Comparison of ENCODE assay signal across 8 cellular contexts in genomic region chr10:5447611-5448071, GRCh38. TPM values are rescaled to one million over a fixed set of nuclear protein-coding genes. Genes with fewer than 3 reads are reported as not detected.
DNase-seq lines count a peak whose midpoint lies in the region; ATAC-seq, FAIRE-seq and TF ChIP-seq lines count a peak whose summit lies in the region.

No MANE protein-coding gene starts in this region.

- H3K27ac ChIP-seq in HUES64 (ENCODE audit: low read depth, low read length) (no peak overlapping the region), mesenchymal stem cell (ENCODE audit: low read length, poor library complexity, severe bottlenecking) (peak overlapping the region; percentile 66)

- no peak overlapping the region for H4K91ac ChIP-seq in mesenchymal stem cell (ENCODE audit: low read length)

- 48% methylated on average over 3 of the region's 5 CpGs for WGBS in HUES64
- WGBS in mesenchymal stem cell, result 14% methylated on average over 2 of the region's 5 CpGs

- H3K18ac ChIP-seq in mesenchymal stem cell (ENCODE audit: low read depth in 1 of 2, low read length in 2 of 2), result peak overlapping the region in 1 of 2 experiments; percentile 54

- BruUV-seq in MCF 10A (replicated peaks; lab: Mats Ljungman, UMichigan), result no TSS peak

- ATAC-seq in GM21515 (IDR thresholded peaks at IDR 0.05; ENCODE audit: unreplicated experiment), result peak; percentile 51

- no peak overlapping the region for H2BK12ac ChIP-seq in mesenchymal stem cell (ENCODE audit: low read length in 2 of 2)

- H3K36me3 Mint-ChIP-seq in MCF 10A (ENCODE audit: insufficient read depth, unreplicated experiment), result peaks cover 19% of the 10 kb centered on the region

- no peak overlapping the region for H4K8ac ChIP-seq in mesenchymal stem cell (ENCODE audit: low read length)

- no peak overlapping the region for H2AK5ac ChIP-seq in mesenchymal stem cell (ENCODE audit: low read length, severe bottlenecking)

- H3K4me3 ChIP-seq in HUES64 (ENCODE audit: low read length), result peak overlapping the region; percentile 68
- peak overlapping the region in 1 of 2 experiments; percentile 89 for H3K4me3 ChIP-seq in mesenchymal stem cell (ENCODE audit: insufficient read depth in 1 of 2, low read depth in 1 of 2, low read length in 2 of 2)

- H3K27ac Mint-ChIP-seq in MCF 10A (ENCODE audit: low read depth, unreplicated experiment), result peak overlapping the region; percentile 89

- POLR2A ChIA-PET in MCF 10A (lab: Yijun Ruan, JAX), result interaction anchor here (0.6 to 7.4 kb wide), 16 partner anchors 15 to 364 kb away, joined by 4 to 121 read pairs (median 15); no protein-coding TSS in a partner anchor

- H2AFZ ChIP-seq in mesenchymal stem cell (ENCODE audit: low read depth, low read length), result no peak overlapping the region

- H3K4me3 Mint-ChIP-seq in MCF 10A (ENCODE audit: unreplicated experiment), result peak overlapping the region; percentile 81

- no peaks in the 10 kb centered on the region for H3K9me3 ChIP-seq in HUES64 (ENCODE audit: insufficient read depth, low read depth, low read length)
- no peaks in the 10 kb centered on the region for H3K9me3 ChIP-seq in mesenchymal stem cell (ENCODE audit: control insufficient read depth, low read length)

- H3K4ac ChIP-seq in mesenchymal stem cell (ENCODE audit: low read depth in 1 of 2, low read length in 2 of 2), result peak overlapping the region; percentile 49 to 64

- H3K36me3 ChIP-seq in HUES64 (ENCODE audit: insufficient read depth, low read length) (peaks cover 22% of the 10 kb centered on the region), mesenchymal stem cell (ENCODE audit: control insufficient read depth in 1 of 2, insufficient read depth in 2 of 2, low read depth in 1 of 2, low read length in 2 of 2) (peaks cover 2 to 12% of the 10 kb centered on the region in 2 experiments)

- peak; percentile 68 for FAIRE-seq in G401.6 (lab: Jason Lieb, UNC)

- H3K79me1 ChIP-seq in mesenchymal stem cell (replicated peaks; ENCODE audit: low read length, poor library complexity, severe bottlenecking), result peaks cover 13% of the 10 kb centered on the region

- no peak for TF ChIP-seq CTCF in MCF 10A (IDR thresholded peaks at IDR 0.05; ENCODE audit: unreplicated experiment)

- peaks cover 28% of the 10 kb centered on the region for H3K4me1 Mint-ChIP-seq in MCF 10A (ENCODE audit: insufficient read depth, unreplicated experiment)

- intact Hi-C loops in MCF 10A (cut with micrococcal nuclease), result loop anchor here (5.0 kb wide), 1 partner anchor 100 kb away; no protein-coding TSS in a partner anchor

- peak overlapping the region; percentile 70 for H3K4me2 ChIP-seq in mesenchymal stem cell (ENCODE audit: low read length, poor library complexity, severe bottlenecking)

- H3K27me3 ChIP-seq in HUES64 (ENCODE audit: insufficient read depth, low read length) (no peaks in the 10 kb centered on the region), mesenchymal stem cell (ENCODE audit: control insufficient read depth in 1 of 2, insufficient read depth in 1 of 2, low read length in 2 of 2) (no peaks in the 10 kb centered on the region)

- H3K14ac ChIP-seq in mesenchymal stem cell (ENCODE audit: low read length in 2 of 2), result no peak overlapping the region

- no peak overlapping the region for H2BK5ac ChIP-seq in mesenchymal stem cell (ENCODE audit: low read depth, low read length, poor library complexity, severe bottlenecking)

- H3K4me1 ChIP-seq in HUES64 (ENCODE audit: insufficient read depth, low read length), result peaks cover 39% of the 10 kb centered on the region
- H3K4me1 ChIP-seq in mesenchymal stem cell (ENCODE audit: control insufficient read depth, insufficient read depth, low read depth, low read length), result no peaks in the 10 kb centered on the region

- no peak for DNase-seq in MCF 10A (ENCODE audit: unreplicated experiment)
- no peak for DNase-seq in mesenchymal stem cell
- no peak for DNase-seq in NCI-H1436 (lab: John Stamatoyannopoulos, UW)
- DNase-seq in AG08396 (ENCODE audit: low spot score), result no peak
- DNase-seq in inferior parietal cortex (ENCODE audit: extremely low spot score), result no peak

- no peaks in the 10 kb centered on the region for H3K9me3 Mint-ChIP-seq in MCF 10A (ENCODE audit: unreplicated experiment)

- no peak overlapping the region for H2BK120ac ChIP-seq in mesenchymal stem cell (ENCODE audit: low read depth, low read length)

- no peak overlapping the region for H3K23ac ChIP-seq in mesenchymal stem cell (ENCODE audit: low read length in 2 of 2)

- H2BK15ac ChIP-seq in mesenchymal stem cell (ENCODE audit: low read depth, poor library complexity, severe bottlenecking), result no peak overlapping the region

- H3K27me3 Mint-ChIP-seq in MCF 10A (ENCODE audit: insufficient read depth, unreplicated experiment), result no peaks in the 10 kb centered on the region

- CTCF ChIA-PET in MCF 10A (lab: Yijun Ruan, JAX), result interaction anchor here (1.2 to 10.5 kb wide), 2 partner anchors 91 to 172 kb away, joined by 3 to 264 read pairs; no protein-coding TSS in a partner anchor

- peak overlapping the region; percentile 69; the same call in 1 of the 2 replicates for H3K9ac ChIP-seq in HUES64 (ENCODE audit: low read depth, low read length)
- peak overlapping the region; percentile 97 for H3K9ac ChIP-seq in mesenchymal stem cell (ENCODE audit: low read length)

RNA-seq across cellular contexts. Expression of gene NET1, which starts 35.3 kb away (rescaled TPM):
- 41.6 TPM for polyA plus RNA-seq in HUES64 (2013, experiment 1 of 2)
- 45.3 TPM for polyA plus RNA-seq in HUES64 (2013, experiment 2 of 2)
- 32.3 and 40.3 TPM in 2 replicates for total RNA-seq in MCF 10A (2022)
- polyA plus RNA-seq in mesenchymal stem cell (2013, experiment 1 of 2), result 10.2 TPM
- polyA plus RNA-seq in mesenchymal stem cell (2013, experiment 2 of 2), result 10.9 TPM

RNA-seq across cellular contexts. Expression of gene TUBAL3, which starts 43.0 kb away (rescaled TPM):
- not detected for polyA plus RNA-seq in HUES64 (2013, experiment 1 of 2)
- polyA plus RNA-seq in HUES64 (2013, experiment 2 of 2), result not detected
- 0.22 and 0.44 TPM in 2 replicates for total RNA-seq in MCF 10A (2022)
- polyA plus RNA-seq in mesenchymal stem cell (2013, experiment 1 of 2), result not detected
- not detected for polyA plus RNA-seq in mesenchymal stem cell (2013, experiment 2 of 2)

RNA-seq across cellular contexts. Expression of gene CALML5, which starts 51.7 kb away (rescaled TPM):
- polyA plus RNA-seq in HUES64 (2013, experiment 1 of 2), result not detected
- polyA plus RNA-seq in HUES64 (2013, experiment 2 of 2), result not detected
- not detected in 2 replicates for total RNA-seq in MCF 10A (2022)
- not detected for polyA plus RNA-seq in mesenchymal stem cell (2013, experiment 1 of 2)
- polyA plus RNA-seq in mesenchymal stem cell (2013, experiment 2 of 2), result not detected
